Comparison of ENCODE assay signal across 27 cellular contexts in the genomic region with DNA sequence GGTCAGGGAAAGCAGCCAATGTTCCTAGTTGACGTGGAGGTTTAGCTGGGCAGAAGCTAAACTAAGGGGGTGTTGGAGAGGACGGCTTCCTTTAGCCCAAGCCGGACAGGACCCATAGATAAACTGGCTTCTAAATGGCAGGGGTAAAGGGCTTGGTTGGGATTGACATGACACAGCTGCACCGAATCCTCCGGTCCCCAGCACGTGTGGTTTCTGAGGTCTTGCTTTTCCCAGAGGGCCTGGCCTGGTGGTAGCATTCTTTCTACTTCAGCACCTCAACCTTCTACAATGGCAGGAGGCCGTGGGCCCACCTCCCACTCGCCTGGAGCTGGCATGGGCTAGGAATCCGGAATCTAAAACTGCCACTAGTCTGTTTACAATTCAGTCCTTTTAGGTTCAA.
"Had no signal": no experiment of that assay in that cellular context is flagged by ENCODE, and none has a peak within 500 bp of the region (broad histone marks: within the 10 kb centered on the region; RNA-seq: fewer than 3 reads in every experiment).

No MANE protein-coding gene starts in this region.

- H3K36me3 ChIP-seq: MG63 had no signal

- H3K9me3 Mint-ChIP-seq: activated CD4-positive, alpha-beta T cell treated with anti-CD3 and anti-CD28 coated beads, Interleukin-2, amount 10 ng/mL, durations not matched to agents 24 days and 14 days; activated naive CD4-positive, alpha-beta T cell treated with anti-CD3 and anti-CD28 coated beads, Interleukin-2, amount 50 U/mL, for 24 hours had no signal

- H3K4me3 ChIP-seq: MG63 had no signal

- H3K27me3 Mint-ChIP-seq: activated CD4-positive, alpha-beta T cell treated with anti-CD3 and anti-CD28 coated beads, Interleukin-2, amount 10 ng/mL, durations not matched to agents 24 days and 14 days; activated CD8-positive, alpha-beta memory T cell treated with anti-CD3 and anti-CD28 coated beads, Interleukin-2, amount 10 ng/mL, durations not matched to agents 7 days and 5 days; activated naive CD4-positive, alpha-beta T cell treated with anti-CD3 and anti-CD28 coated beads, Interleukin-2, amount 50 U/mL, for 24 hours had no signal

- H3K4me3 Mint-ChIP-seq: activated B cell treated with CpG ODN at 0.5 μM for 24 hours; activated CD4-positive, alpha-beta T cell treated with anti-CD3 and anti-CD28 coated beads, Interleukin-2, amount 10 ng/mL, durations not matched to agents 24 days and 14 days; activated CD8-positive, alpha-beta memory T cell treated with anti-CD3 and anti-CD28 coated beads, Interleukin-2, amount 10 ng/mL, durations not matched to agents 7 days and 5 days; activated naive CD4-positive, alpha-beta T cell treated with anti-CD3 and anti-CD28 coated beads, Interleukin-2, amount 50 U/mL, for 24 hours; activated T-cell treated with anti-CD3 and anti-CD28 coated beads, Interleukin-2, amount 50 U/mL, for 24 hours; activated T-helper 1 cell treated with anti-CD3 and anti-CD28 coated beads, Interleukin-12 subunit alpha, Interleukin-12 subunit beta, Interleukin-2, Interleukin-4 antibody, amounts not matched to agents 30 ng/mL and 10 ng/mL and 1 ng/mL, durations not matched to agents 14 hours and 24 hours and 36 hours; T-helper 17 cell had no signal

- H3K27me3 ChIP-seq: MG63 had no signal

- FAIRE-seq: bronchial epithelial cell, RCC 7860 had no signal

- H3K9me3 ChIP-seq: MG63 had no signal

- H3K36me3 Mint-ChIP-seq: activated CD8-positive, alpha-beta memory T cell treated with anti-CD3 and anti-CD28 coated beads, Interleukin-2, amount 10 ng/mL, durations not matched to agents 7 days and 5 days; activated naive CD4-positive, alpha-beta T cell treated with anti-CD3 and anti-CD28 coated beads, Interleukin-2, amount 50 U/mL, for 24 hours had no signal

- H3K27ac Mint-ChIP-seq: activated B cell treated with CpG ODN at 0.5 μM for 24 hours; activated CD4-positive, alpha-beta T cell treated with anti-CD3 and anti-CD28 coated beads, Interleukin-2, amount 10 ng/mL, durations not matched to agents 24 days and 14 days; activated CD8-positive, alpha-beta memory T cell treated with anti-CD3 and anti-CD28 coated beads, Interleukin-2, amount 10 ng/mL, durations not matched to agents 7 days and 5 days; activated naive CD4-positive, alpha-beta T cell treated with anti-CD3 and anti-CD28 coated beads, Interleukin-2, amount 50 U/mL, for 24 hours; activated T-cell treated with anti-CD3 and anti-CD28 coated beads, Interleukin-2, amount 50 U/mL, for 24 hours; activated T-helper 1 cell treated with anti-CD3 and anti-CD28 coated beads, Interleukin-12 subunit alpha, Interleukin-12 subunit beta, Interleukin-2, Interleukin-4 antibody, amounts not matched to agents 30 ng/mL and 10 ng/mL and 1 ng/mL, durations not matched to agents 14 hours and 24 hours and 36 hours; T-helper 17 cell had no signal

- H3K4me1 Mint-ChIP-seq: activated B cell treated with CpG ODN at 0.5 μM for 24 hours; activated CD4-positive, alpha-beta T cell treated with anti-CD3 and anti-CD28 coated beads, Interleukin-2, amount 10 ng/mL, durations not matched to agents 24 days and 14 days; activated CD8-positive, alpha-beta memory T cell treated with anti-CD3 and anti-CD28 coated beads, Interleukin-2, amount 10 ng/mL, durations not matched to agents 7 days and 5 days; activated naive CD4-positive, alpha-beta T cell treated with anti-CD3 and anti-CD28 coated beads, Interleukin-2, amount 50 U/mL, for 24 hours had no signal

- DNase-seq: activated B cell treated with CpG ODN at 0.5 μM for 24 hours; activated CD4-positive, alpha-beta T cell treated with anti-CD3 and anti-CD28 coated beads for 1 hour; activated CD4-positive, alpha-beta T cell treated with anti-CD3 and anti-CD28 coated beads, Interleukin-2, amount 10 ng/mL, durations not matched to agents 24 days and 14 days; activated CD4-positive, alpha-beta T cell treated with anti-CD3 and anti-CD28 coated beads, Interleukin-2, amount 50 U/mL, for 48 hours; activated CD8-positive, alpha-beta memory T cell treated with anti-CD3 and anti-CD28 coated beads, Interleukin-2, amount 10 ng/mL, durations not matched to agents 7 days and 5 days; activated effector memory CD4-positive, alpha-beta T cell treated with Interleukin-2 at 50 U/mL for 16 hours; activated naive CD4-positive, alpha-beta T cell; activated T-cell treated with anti-CD3 and anti-CD28 coated beads, Interleukin-2, amount 50 U/mL, for 24 hours; aorta; central memory CD4-positive, alpha-beta T cell; MG63; MV-4-11; NCI-H1105; NCI-H1436; NCI-H187; NCI-H2081; NCI-H510A treated with DMSO at 0.1 percent for 48 hours; NCI-H69; NK-92 treated with Interleukin-12 subunit alpha and Interleukin-12 subunit beta, amount 100 ng/mL, for 24 hours; OCI-M1; SHP77; T-helper 17 cell; T-helper 9 cell had no signal
